In the genomic region with DNA sequence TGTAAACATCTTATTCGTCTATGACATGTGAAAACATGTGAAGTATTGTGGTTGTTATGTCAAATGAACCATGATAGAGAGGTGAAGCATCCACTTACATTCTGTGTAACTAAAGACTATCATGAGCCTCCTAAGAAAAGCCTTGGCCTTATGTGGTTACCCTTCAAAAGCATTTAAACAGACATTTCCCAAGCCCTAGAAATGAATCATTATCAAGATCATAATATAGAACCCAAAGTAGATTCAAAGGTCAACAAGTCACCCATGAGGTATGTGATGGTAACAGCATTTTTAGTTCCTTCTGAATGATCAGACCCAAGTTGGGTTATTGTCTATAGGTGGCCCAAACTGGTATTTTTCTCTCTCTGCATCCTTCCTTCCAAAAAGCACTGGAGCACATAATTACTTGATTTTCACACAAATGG, we compare ENCODE assay signal across 20 cellular contexts.
DNase-seq lines count a peak whose midpoint lies in the region; ATAC-seq and TF ChIP-seq lines count a peak whose summit lies in the region.
"Had no signal": no experiment of that assay in that cellular context is flagged by ENCODE, and none has a peak within 500 bp of the region (broad histone marks: within the 10 kb centered on the region; RNA-seq: fewer than 3 reads in every experiment).

No MANE protein-coding gene starts in this region.

- TF ChIP-seq CTCF in foreskin keratinocyte (conservative IDR thresholded peaks at IDR 0.05), result no peak
- TF ChIP-seq CTCF in stomach (IDR thresholded peaks at IDR 0.05), result no peak

- H3K4me3 ChIP-seq in stomach, result no peak overlapping the region

- H3K9me3 ChIP-seq in stomach, result no peaks in the 10 kb centered on the region
- H3K9me3 ChIP-seq: SK-N-SH had no signal

- no peak for TF ChIP-seq EP300 in stomach (IDR thresholded peaks at IDR 0.05)

- H3K4me1 ChIP-seq in foreskin keratinocyte, result no peaks in the 10 kb centered on the region
- H3K4me1 ChIP-seq in stomach, result no peaks in the 10 kb centered on the region

- no peaks in the 10 kb centered on the region for H3K27me3 ChIP-seq in foreskin keratinocyte
- H3K27me3 ChIP-seq in stomach, result no peaks in the 10 kb centered on the region

- TF ChIP-seq POLR2A in stomach (IDR thresholded peaks at IDR 0.05), result no peak

- no peaks in the 10 kb centered on the region for H3K36me3 ChIP-seq in stomach

- 71 to 83% (median 77%) methylated on average over 1 of the region's 1 CpG for WGBS in stomach, 5 donors

- H3K27ac ChIP-seq in foreskin keratinocyte, result no peak overlapping the region
- no peak overlapping the region for H3K27ac ChIP-seq in stomach

- peak; percentile 89 for ATAC-seq in foreskin keratinocyte
- ATAC-seq: activated CD8-positive, alpha-beta memory T cell treated with anti-CD3 and anti-CD28 coated beads, Interleukin-2, amount 10 ng/mL, durations not matched to agents 7 days and 5 days; natural killer cell had no signal

- intact Hi-C loops in stomach (cut with DNase I; ENCODE audit: low total_unique reads), result no loop called here

- DNase-seq in EH (ENCODE audit: low read depth) (peak; percentile 10), M059J (ENCODE audit: low read depth) (peak; percentile 51), NCI-H748 treated with DMSO at 0.1 percent for 48 hours (lab: John Stamatoyannopoulos, UW) (peak; percentile 13), foreskin keratinocyte (peak; percentile 88 to 93), SW480 (ENCODE audit: low spot score) (no peak), NCI-H1436 (lab: John Stamatoyannopoulos, UW) (no peak), stomach (no peak)
- DNase-seq: activated CD4-positive, CD25-positive, alpha-beta regulatory T cell treated with anti-CD3 and anti-CD28 coated beads, Interleukin-2, amount 50 U/mL, for 72 hours; activated CD8-positive, alpha-beta memory T cell treated with anti-CD3 and anti-CD28 coated beads, Interleukin-2, amount 10 ng/mL, durations not matched to agents 7 days and 5 days; amniotic stem cell; effector memory CD4-positive, alpha-beta T cell; H7; mesendoderm; natural killer cell; NCI-H1048; NCI-H774; posterior cingulate gyrus; SK-N-SH; small intestine; stimulated activated CD4-positive, alpha-beta T cell treated with anti-CD3 and anti-CD28 coated beads, Interleukin-4, amount 100 ng/mL, for 24 hours had no signal

Comparison
In these comparisons a context has a peak if more than half of its experiments do, and no peak if none do; other contexts are left out.
1. DNase-seq: peak in EH (single experiment), M059J (single experiment), NCI-H748 treated with DMSO at 0.1 percent for 48 hours (single experiment) and foreskin keratinocyte (2 of 2); none in SW480 (single experiment), NCI-H1436 (single experiment) and stomach (single experiment).